In genomic region chr9:126705311-126705766, GRCh38 we compare ENCODE assay signal across 8 cellular contexts.
A peak's percentile ranks its signal among the peaks of the same experiment; 100 is the strongest.
DNase-seq lines count a peak whose midpoint lies in the region; ATAC-seq and TF ChIP-seq lines count a peak whose summit lies in the region.

No MANE protein-coding gene starts in this region.

- DNase-seq in CD14-positive monocyte (ENCODE audit: low spot score), result peak; percentile 69
- DNase-seq in HFF-Myc (ENCODE audit: extremely low read depth, low read depth), result peak; percentile 35
- peak; percentile 80 for DNase-seq in NCI-H69 (lab: John Stamatoyannopoulos, UW)
- DNase-seq in activated CD4-positive, alpha-beta T cell treated with anti-CD3 and anti-CD28 coated beads, Interleukin-2, amount 50 U/mL, for 48 hours, result peak; percentile 88 to 91
- DNase-seq in dedifferentiated amniotic fluid mesenchymal stem cell (ENCODE audit: extremely low spot score), result peak; percentile 34
- DNase-seq in medulla oblongata (ENCODE audit: extremely low spot score), result peak; percentile 79
- DNase-seq in stimulated activated CD8-positive, alpha-beta memory T cell treated with anti-CD3 and anti-CD28 coated beads, Interleukin-12 subunit alpha, Interleukin-12 subunit beta, amount 100 ng/mL, for 4 hours (ENCODE audit: low read depth), result peak; percentile 73

- peak overlapping the region in 3 of 7 donors; percentile 41 to 49 (median 45) for H3K27ac Mint-ChIP-seq in CD14-positive monocyte

- intact Hi-C loops in CD14-positive monocyte (cut with micrococcal nuclease), result loop anchor here (2.0 to 5.0 kb wide), 2 partner anchors 37 to 75 kb away; no protein-coding TSS in a partner anchor

- no peak for ATAC-seq in GM21619 (IDR thresholded peaks at IDR 0.05; ENCODE audit: unreplicated experiment)

- no peak overlapping the region for H3K4me3 ChIP-seq in HFF-Myc (replicated peaks; ENCODE audit: low read depth, low read length)

- H3K9me3 Mint-ChIP-seq in CD14-positive monocyte, result peaks cover 0 to 2% (median 0%) of the 10 kb centered on the region in 7 donors

- peaks cover 19% of the 10 kb centered on the region for H3K4me1 Mint-ChIP-seq in CD14-positive monocyte

- H3K4me3 Mint-ChIP-seq in CD14-positive monocyte, result peak overlapping the region; percentile 56 to 77

- TF ChIP-seq CTCF in CD14-positive monocyte (IDR thresholded peaks at IDR 0.05) (peak; percentile 90), HFF-Myc (IDR thresholded peaks at IDR 0.05; ENCODE audit: low read depth, low read length, missing control alignments) (peak; percentile 87)

- H3K36me3 Mint-ChIP-seq in CD14-positive monocyte, result no peaks in the 10 kb centered on the region

- peaks cover 21 to 45% (median 32%) of the 10 kb centered on the region in 3 donors for H3K27me3 Mint-ChIP-seq in CD14-positive monocyte (ENCODE audit: low read depth in 3 of 3)

Comparison
In these comparisons a context has a peak if more than half of its experiments do, and no peak if none do; other contexts are left out.
1. DNase-seq: peak in every context shown above with its lines; median percentile 90 in activated CD4-positive, alpha-beta T cell treated with anti-CD3 and anti-CD28 coated beads, Interleukin-2, amount 50 U/mL, for 48 hours; 80 in NCI-H69; 79 in medulla oblongata; 73 in stimulated activated CD8-positive, alpha-beta memory T cell treated with anti-CD3 and anti-CD28 coated beads, Interleukin-12 subunit alpha, Interleukin-12 subunit beta, amount 100 ng/mL, for 4 hours; 69 in CD14-positive monocyte; 35 in HFF-Myc; 34 in dedifferentiated amniotic fluid mesenchymal stem cell.